ENCODE assay signal across 7 cellular contexts in genomic region chr15:85858586-85859375, GRCh38.
DNase-seq lines count a peak whose midpoint lies in the region; ATAC-seq and TF ChIP-seq lines count a peak whose summit lies in the region.

No MANE protein-coding gene starts in this region.

- no peak for TF ChIP-seq EP300 in sigmoid colon (IDR thresholded peaks at IDR 0.05)

- intact Hi-C loops in sigmoid colon (cut with DNase I) = no loop called here

- H3K36me3 ChIP-seq in hepatocyte (replicated peaks; ENCODE audit: insufficient read depth, low read depth) (no peaks in the 10 kb centered on the region), sigmoid colon (no peaks in the 10 kb centered on the region)

- H3K9me3 ChIP-seq in hepatocyte (ENCODE audit: low read depth) = no peaks in the 10 kb centered on the region
- H3K9me3 ChIP-seq in sigmoid colon = no peaks in the 10 kb centered on the region

- peak overlapping the region; percentile 71 for H3K4me2 ChIP-seq in hepatocyte

- peak; percentile 85 for ATAC-seq in HG02588 (IDR thresholded peaks at IDR 0.05; ENCODE audit: unreplicated experiment)

- no peak overlapping the region for H2AFZ ChIP-seq in hepatocyte

- peak; percentile 80 for TF ChIP-seq CTCF in GM13977 (IDR thresholded peaks at IDR 0.05; ENCODE audit: extremely low read depth, insufficient read depth, missing control alignments)
- TF ChIP-seq CTCF in NB4 (IDR thresholded peaks at IDR 0.05; ENCODE audit: low read depth, low read length) = peak; percentile 79
- peak; percentile 88 for TF ChIP-seq CTCF in hepatocyte (IDR thresholded peaks at IDR 0.05; ENCODE audit: poor library complexity)
- peak in 2 of 4 experiments; percentile 54 to 71 for TF ChIP-seq CTCF in sigmoid colon (IDR thresholded peaks at IDR 0.05)

- H3K4me3 ChIP-seq in NB4 (ENCODE audit: low read depth, low read length) (no peak overlapping the region), hepatocyte (no peak overlapping the region), sigmoid colon (no peak overlapping the region)

- WGBS in hepatocyte (ENCODE audit: low lambda C conversion rate, missing lambda C conversion rate) = 11% methylated on average over 19 of the region's 19 CpGs
- WGBS in sigmoid colon, 2 donors = 6 to 7% methylated on average over 19 of the region's 19 CpGs

- TF ChIP-seq POLR2A in NB4 (IDR thresholded peaks at IDR 0.05; ENCODE audit: extremely low read depth, insufficient read length) = no peak
- no peak for TF ChIP-seq POLR2A in sigmoid colon (IDR thresholded peaks at IDR 0.05)

- H4K20me1 ChIP-seq in hepatocyte (ENCODE audit: insufficient read depth, poor library complexity, severe bottlenecking) = no peaks in the 10 kb centered on the region

- DNase-seq in GM13977 (ENCODE audit: low spot score) (peak; percentile 77), NB4 (ENCODE audit: low read depth) (peak; percentile 77), T-helper 1 cell (peak; percentile 30 to 69 (median 64)), amniotic epithelial cell (ENCODE audit: low read depth) (peak; percentile 45), hepatocyte (ENCODE audit: low spot score) (peak; percentile 87), sigmoid colon (peak; percentile 73)

- H3K27ac ChIP-seq in hepatocyte (no peak overlapping the region), sigmoid colon (no peak overlapping the region)

- H3K9me2 ChIP-seq in hepatocyte (replicated peaks; ENCODE audit: insufficient read depth) = no peaks in the 10 kb centered on the region

- H3K4me1 ChIP-seq in hepatocyte (ENCODE audit: insufficient read depth) (no peaks in the 10 kb centered on the region), sigmoid colon (no peaks in the 10 kb centered on the region)

- peaks cover 19% of the 10 kb centered on the region for H3K27me3 ChIP-seq in hepatocyte
- H3K27me3 ChIP-seq in sigmoid colon = peaks cover 0 to 18% (median 0%) of the 10 kb centered on the region in 3 donors

- in situ Hi-C loops in GM13977 (cut with MboI; ENCODE audit: low pct_unique_long_range_greater_than_20kb, low sequenced_read_pairs, unreplicated experiment) = no loop called here

- no peaks in the 10 kb centered on the region for H3K79me2 ChIP-seq in hepatocyte
